13 cellular contexts compared by ENCODE assay signal in the genomic region with DNA sequence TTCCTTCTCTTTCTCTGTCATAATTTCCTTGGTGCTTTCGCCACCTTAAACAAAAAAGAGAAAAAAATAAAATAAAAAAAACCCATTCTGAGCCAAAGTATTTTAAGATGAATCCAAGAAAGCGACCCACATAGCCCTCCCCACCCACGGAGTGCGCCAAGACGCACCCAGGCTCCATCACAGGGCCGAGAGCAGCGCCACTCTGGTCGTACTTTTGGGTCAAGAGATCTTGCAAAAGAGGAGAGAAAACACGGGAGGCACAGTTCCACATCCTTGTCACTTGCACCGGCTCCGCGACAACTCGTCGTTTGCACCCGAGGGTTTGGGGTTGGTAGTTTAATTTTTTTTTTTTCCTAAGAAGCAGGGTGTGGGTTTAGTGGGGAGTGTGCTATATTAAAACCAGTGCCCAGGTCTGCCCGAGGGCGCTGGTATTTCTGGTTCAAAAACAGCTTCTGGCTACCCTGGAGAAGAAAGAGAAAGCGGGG. TPM values are rescaled to one million over a fixed set of nuclear protein-coding genes. Genes with fewer than 3 reads are reported as not detected.
DNase-seq lines count a peak whose midpoint lies in the region; ATAC-seq, FAIRE-seq and TF ChIP-seq lines count a peak whose summit lies in the region.
"Had no signal": no experiment of that assay in that cellular context is flagged by ENCODE, and none has a peak within 500 bp of the region (broad histone marks: within the 10 kb centered on the region; RNA-seq: fewer than 3 reads in every experiment).

No MANE protein-coding gene starts in this region.

- H3K9me3 Mint-ChIP-seq in activated CD4-positive, alpha-beta T cell treated with anti-CD3 and anti-CD28 coated beads, Interleukin-2, amount 10 ng/mL, durations not matched to agents 24 days and 14 days: peaks cover 7% of the 10 kb centered on the region

- intact Hi-C loops in activated CD4-positive, alpha-beta T cell treated with anti-CD3 and anti-CD28 coated beads, Interleukin-2, amount 10 ng/mL, durations not matched to agents 24 days and 14 days (cut with micrococcal nuclease): loop anchor here (5.0 to 10.0 kb wide), 4 partner anchors 448 to 1829 kb away; a partner anchor contains a TSS
- intact Hi-C loops in kidney (cut with DNase I): no loop called here

- POLR2A ChIA-PET in H1 (lab: Charles Lee; ENCODE audit: partially characterized antibody): no interaction called here

- H4K5ac ChIP-seq in H1 (ENCODE audit: insufficient read length, low read depth, low read length): no peak overlapping the region

- H3K23ac ChIP-seq in H1 (ENCODE audit: insufficient read length): no peak overlapping the region

- H3K18ac ChIP-seq in H1 (ENCODE audit: extremely low read depth, low read length): peak overlapping the region; percentile 54; the same call in 1 of the 2 replicates

- peak overlapping the region; percentile 85; the same call in 1 of the 2 replicates for H2BK12ac ChIP-seq in H1 (ENCODE audit: low read depth, low read length)

- H3K4me1 Mint-ChIP-seq in activated CD4-positive, alpha-beta T cell treated with anti-CD3 and anti-CD28 coated beads, Interleukin-2, amount 10 ng/mL, durations not matched to agents 24 days and 14 days: peaks cover 25% of the 10 kb centered on the region

- H3K9ac ChIP-seq in OCI-LY3 (ENCODE audit: low read length) (0 out of 2 replicates have a peak overlapping the region, but pooled peaks have one; percentile 38), H1 (replicated peaks in 1 of 4; ENCODE audit: extremely low read depth in 1 of 4, low read depth in 3 of 4, low read length in 3 of 4) (no peak overlapping the region), kidney (ENCODE audit: low read length in 2 of 2) (no peak overlapping the region)

- TF ChIP-seq RAD21 in H1 (IDR thresholded peaks at IDR 0.05 in 1 of 2, conservative IDR thresholded peaks at IDR 0.05 in 1 of 2; ENCODE audit: low read depth in 2 of 2, low read length in 2 of 2): no peak

- no peak for TF ChIP-seq EP300 in H1 (IDR thresholded peaks at IDR 0.05; ENCODE audit: borderline replicate concordance in 1 of 2, low read depth in 2 of 2, low read length in 2 of 2)

- no peak overlapping the region for H3K56ac ChIP-seq in H1 (replicated peaks; ENCODE audit: insufficient read length, low read depth, low read length)

- peak overlapping the region; percentile 75; the same call in 1 of the 2 replicates for H2BK5ac ChIP-seq in H1 (ENCODE audit: low read depth, low read length)

- H3K36me3 Mint-ChIP-seq in activated CD4-positive, alpha-beta T cell treated with anti-CD3 and anti-CD28 coated beads, Interleukin-2, amount 10 ng/mL, durations not matched to agents 24 days and 14 days (ENCODE audit: low read depth): peaks cover 4% of the 10 kb centered on the region

- ATAC-seq in HG03139 (IDR thresholded peaks at IDR 0.05; ENCODE audit: unreplicated experiment): no peak
- ATAC-seq: psoas muscle had no signal

- H3K4me3 ChIP-seq in OCI-LY3 (ENCODE audit: low read length): peak overlapping the region; percentile 83
- peak overlapping the region in 3 of 4 experiments; percentile 7 to 51 (median 19); a peak in 4 of 8 replicates for H3K4me3 ChIP-seq in H1 (ENCODE audit: extremely low read depth in 1 of 4, insufficient read depth in 2 of 4, low read depth in 3 of 4, low read length in 4 of 4)
- H3K4me3 ChIP-seq in neutrophil (ENCODE audit: low read depth in 1 of 2, low read length in 1 of 2): peak overlapping the region; percentile 17 to 21
- no peak overlapping the region for H3K4me3 ChIP-seq in kidney (ENCODE audit: low read length in 2 of 2)
- H3K4me3 ChIP-seq: psoas muscle, thoracic aorta had no signal

- peaks cover 73% of the 10 kb centered on the region for H3K27me3 Mint-ChIP-seq in activated CD4-positive, alpha-beta T cell treated with anti-CD3 and anti-CD28 coated beads, Interleukin-2, amount 10 ng/mL, durations not matched to agents 24 days and 14 days

- H3K79me2 ChIP-seq in OCI-LY3 (ENCODE audit: low read length): no peaks in the 10 kb centered on the region
- H3K79me2 ChIP-seq in H1 (ENCODE audit: control insufficient read depth in 1 of 2, insufficient read depth in 2 of 2, low read length in 2 of 2): no peaks in the 10 kb centered on the region

- DNase-seq in activated CD4-positive, alpha-beta T cell treated with anti-CD3 and anti-CD28 coated beads, Interleukin-2, amount 10 ng/mL, durations not matched to agents 24 days and 14 days: peak; percentile 63
- DNase-seq in activated CD4-positive, alpha-beta T cell treated with anti-CD3 and anti-CD28 coated beads for 1 hour: no peak
- DNase-seq in H1 (ENCODE audit: low read depth in 1 of 2, low spot score in 2 of 2) (no peak), NCI-H1092 treated with DMSO at 0.1 percent for 48 hours (lab: John Stamatoyannopoulos, UW) (no peak), kidney (no peak)
- DNase-seq: foreskin fibroblast, psoas muscle had no signal

- CTCF ChIA-PET in H1 (lab: Charles Lee; ENCODE audit: partially characterized antibody): no interaction called here

- H4K91ac ChIP-seq in H1 (replicated peaks; ENCODE audit: insufficient read length, low read length): no peak overlapping the region

- peak overlapping the region; percentile 61; the same call in 1 of the 2 replicates for H2BK15ac ChIP-seq in H1 (ENCODE audit: low read length)

- H3K79me1 ChIP-seq in H1 (ENCODE audit: low read depth, low read length): no peaks in the 10 kb centered on the region

- H3K4me2 ChIP-seq in OCI-LY3 (ENCODE audit: low read length) (peak overlapping the region; percentile 95), H1 (ENCODE audit: insufficient read depth in 1 of 2, low read depth in 2 of 2, low read length in 2 of 2) (peak overlapping the region; percentile 67 to 84)

- H3K4ac ChIP-seq in H1 (replicated peaks; ENCODE audit: insufficient read length, low read depth, low read length): no peak overlapping the region

- peaks cover 40% of the 10 kb centered on the region for H3K27me3 ChIP-seq in OCI-LY3 (ENCODE audit: low read depth, low read length)
- peaks cover 68 to 98% (median 92%) of the 10 kb centered on the region in 4 experiments for H3K27me3 ChIP-seq in H1 (replicated peaks in 1 of 4; ENCODE audit: control insufficient read depth in 3 of 4, extremely low read depth in 1 of 4, insufficient read depth in 3 of 4, low read length in 3 of 4)
- peaks cover 100% of the 10 kb centered on the region for H3K27me3 ChIP-seq in neutrophil

- FAIRE-seq in H1 (lab: Jason Lieb, UNC): no peak
- FAIRE-seq in kidney (lab: Jason Lieb, UNC): no peak
- FAIRE-seq: colon had no signal

- H4K8ac ChIP-seq in H1 (ENCODE audit: extremely low read depth, insufficient read depth, low read length): no peak overlapping the region

- H2AFZ ChIP-seq in OCI-LY3 (ENCODE audit: low read depth, low read length) (0 out of 2 replicates have a peak overlapping the region, but pooled peaks have one; percentile 79), H1 (ENCODE audit: low read length) (no peak overlapping the region)

- no peak overlapping the region for H2BK120ac ChIP-seq in H1 (replicated peaks; ENCODE audit: low read depth, low read length)

- H3K9me3 ChIP-seq in OCI-LY3 (ENCODE audit: insufficient read depth, low read length): no peaks in the 10 kb centered on the region
- H3K9me3 ChIP-seq in H1 (ENCODE audit: insufficient read depth in 2 of 2, low read depth in 1 of 2, low read length in 1 of 2): no peaks in the 10 kb centered on the region
- H3K9me3 ChIP-seq in neutrophil: no peaks in the 10 kb centered on the region
- no peaks in the 10 kb centered on the region for H3K9me3 ChIP-seq in kidney (ENCODE audit: control insufficient read depth in 1 of 2, low read length in 2 of 2)
- H3K9me3 ChIP-seq: psoas muscle, thoracic aorta had no signal

- no peak overlapping the region for H3K14ac ChIP-seq in H1 (ENCODE audit: insufficient read length)

- WGBS in H1 (ENCODE audit: extremely low coverage in 1 of 2, insufficient coverage in 1 of 2, insufficient read length in 1 of 2, insufficient replicate concordance in 2 of 2, low coverage in 1 of 2, low lambda C conversion rate in 2 of 2, missing lambda C conversion rate in 1 of 2), 2 experiments: 2% methylated on average over 15 of the region's 18 CpGs; no CpG with 5 or more reads in 1 of the 2 experiments

- H4K20me1 ChIP-seq in OCI-LY3 (ENCODE audit: insufficient read depth, low read length) (no peaks in the 10 kb centered on the region), H1 (replicated peaks in 1 of 2; ENCODE audit: control insufficient read depth in 1 of 2, insufficient read depth in 2 of 2, low read length in 2 of 2) (peaks cover 3 to 11% of the 10 kb centered on the region in 2 experiments)

- TF ChIP-seq CTCF in OCI-LY3 (IDR thresholded peaks at IDR 0.05; ENCODE audit: low read depth, low read length) (no peak), H1 (IDR thresholded peaks at IDR 0.05; ENCODE audit: control extremely low read depth in 1 of 3, insufficient read depth in 1 of 3, low read depth in 1 of 3, low read length in 3 of 3) (no peak), neutrophil (IDR thresholded peaks at IDR 0.05) (no peak), kidney (IDR thresholded peaks at IDR 0.05; ENCODE audit: borderline replicate concordance, extremely low read depth, insufficient read depth) (no peak)

- H3K4me1 ChIP-seq in OCI-LY3 (ENCODE audit: low read length): peaks cover 21% of the 10 kb centered on the region
- H3K4me1 ChIP-seq in H1 (replicated peaks in 1 of 4; ENCODE audit: control insufficient read depth in 3 of 4, insufficient read depth in 4 of 4, low read length in 3 of 4): peaks cover 11 to 40% (median 22%) of the 10 kb centered on the region in 4 experiments
- peaks cover 50 to 69% of the 10 kb centered on the region in 2 experiments for H3K4me1 ChIP-seq in neutrophil (ENCODE audit: control insufficient read depth in 1 of 2, insufficient read depth in 1 of 2, low read depth in 1 of 2, low read length in 1 of 2)
- H3K4me1 ChIP-seq in kidney (ENCODE audit: control insufficient read depth in 1 of 2, insufficient read depth in 1 of 2, low read depth in 1 of 2, low read length in 2 of 2): peaks cover 0 to 11% of the 10 kb centered on the region in 2 donors

- H3K27ac ChIP-seq in OCI-LY3 (ENCODE audit: low read length) (no peak overlapping the region), H1 (ENCODE audit: low read depth, low read length) (no peak overlapping the region), neutrophil (no peak overlapping the region), kidney (ENCODE audit: low read depth in 2 of 2, low read length in 2 of 2) (no peak overlapping the region)
- H3K27ac ChIP-seq: psoas muscle, thoracic aorta had no signal

- peaks cover 20% of the 10 kb centered on the region; the same call in 1 of the 2 replicates for H3K23me2 ChIP-seq in H1 (ENCODE audit: low read depth, low read length)

- peak overlapping the region; percentile 45 for H3K4me3 Mint-ChIP-seq in activated CD4-positive, alpha-beta T cell treated with anti-CD3 and anti-CD28 coated beads, Interleukin-2, amount 10 ng/mL, durations not matched to agents 24 days and 14 days

- TF ChIP-seq POLR2A in H1 (IDR thresholded peaks at IDR 0.05; ENCODE audit: control extremely low read depth in 1 of 2, low read depth in 2 of 2, low read length in 2 of 2): no peak

- H3K36me3 ChIP-seq in OCI-LY3 (replicated peaks; ENCODE audit: low read depth, low read length): no peaks in the 10 kb centered on the region
- H3K36me3 ChIP-seq in H1 (ENCODE audit: control insufficient read depth in 2 of 4, insufficient read depth in 4 of 4, low read length in 3 of 4): no peaks in the 10 kb centered on the region; a peak in 1 of 8 replicates
- no peaks in the 10 kb centered on the region for H3K36me3 ChIP-seq in neutrophil
- H3K36me3 ChIP-seq in kidney (ENCODE audit: control insufficient read depth in 1 of 2, insufficient read depth in 2 of 2, low read length in 2 of 2): no peaks in the 10 kb centered on the region
- H3K36me3 ChIP-seq: thoracic aorta had no signal

- peak overlapping the region; percentile 21; the same call in 1 of the 2 replicates for H2BK20ac ChIP-seq in H1 (ENCODE audit: low read length)

- peak overlapping the region; percentile 58 for H3K27ac Mint-ChIP-seq in activated CD4-positive, alpha-beta T cell treated with anti-CD3 and anti-CD28 coated beads, Interleukin-2, amount 10 ng/mL, durations not matched to agents 24 days and 14 days

- H2AK5ac ChIP-seq in H1 (ENCODE audit: low read depth, low read length): no peak overlapping the region

RNA-seq across cellular contexts. Expression of a gene that starts 1.7 kb away (rescaled TPM):
- total RNA-seq in activated CD4-positive, alpha-beta T cell treated with anti-CD3 and anti-CD28 coated beads, Interleukin-2, amount 10 ng/mL, durations not matched to agents 24 days and 14 days: not detected in 2 replicates
- 0.11 TPM in 2 replicates for total RNA-seq in H1 (2021; fragmentation: NEBNext Ultra II Directional; extraction: Animal tissue kit (Norgen Biotek cat#: 25700))
- 0.03 and 0.06 TPM in 2 replicates for polyA plus RNA-seq in H1 (2011; rRNA removed)
- polyA plus RNA-seq in H1 (2011; cell fraction: cytosol; rRNA removed): 0.05 TPM
- 0.09 TPM for polyA plus RNA-seq in H1 (2011; cell fraction: nucleus; rRNA removed)
- not detected in 4 replicates for polyA plus RNA-seq in H1 (2012, experiment 1 of 2)
- not detected for polyA plus RNA-seq in H1 (2012, experiment 2 of 2)
- 0.04 TPM for polyA plus RNA-seq in H1 (2013, experiment 1 of 2)
- polyA plus RNA-seq in H1 (2013, experiment 2 of 2): 0.07 TPM
- not detected in 2 replicates for polyA minus RNA-seq in H1 (2011; rRNA and poly(A)+ RNA removed)
- polyA minus RNA-seq in H1 (2011; cell fraction: cytosol; rRNA and poly(A)+ RNA removed): not detected
- polyA minus RNA-seq in H1 (2011; cell fraction: nucleus; rRNA and poly(A)+ RNA removed): not detected
- not detected for total RNA-seq in kidney
- not detected for polyA plus RNA-seq in kidney (ENCODE audit: insufficient read depth, low read depth, low replicate concordance)
- total RNA-seq: RPMI7951, thoracic aorta had no signal

Comparison
In these comparisons a context has a peak if more than half of its experiments do, and no peak if none do; other contexts are left out.
1. H3K4me3 ChIP-seq: peak in OCI-LY3 (single experiment), H1 (3 of 4) and neutrophil (2 of 2); none in kidney (0 of 2).